13 cellular contexts compared by ENCODE assay signal in the genomic region with DNA sequence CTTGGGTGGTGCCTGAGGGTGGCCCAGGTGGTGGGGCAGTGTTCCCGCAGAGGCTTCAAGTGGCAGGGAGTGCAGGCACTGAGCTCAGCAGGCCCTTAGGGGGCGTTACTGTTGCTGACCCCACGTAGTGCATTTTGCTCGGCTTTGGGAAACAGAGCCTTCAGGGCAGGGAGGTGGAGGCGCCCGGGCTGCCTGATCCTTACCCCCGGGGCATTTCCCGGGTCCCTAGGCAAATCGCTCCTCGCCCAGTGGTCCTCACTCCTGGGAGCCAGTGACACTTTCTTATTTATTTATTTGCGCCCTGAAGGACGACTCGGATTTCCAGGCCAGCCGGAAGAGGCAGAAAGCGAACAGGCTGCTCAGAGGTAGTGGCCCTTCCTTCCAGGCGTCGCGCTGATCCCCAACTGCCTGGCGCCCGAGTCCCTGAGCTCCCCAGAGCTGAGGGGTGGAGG. TPM values are rescaled to one million over a fixed set of nuclear protein-coding genes. Genes with fewer than 3 reads are reported as not detected.
A peak's percentile ranks its signal among the peaks of the same experiment; 100 is the strongest.
DNase-seq lines count a peak whose midpoint lies in the region; ATAC-seq and TF ChIP-seq lines count a peak whose summit lies in the region.
"Had no signal": no experiment of that assay in that cellular context is flagged by ENCODE, and none has a peak within 500 bp of the region (broad histone marks: within the 10 kb centered on the region; RNA-seq: fewer than 3 reads in every experiment).

No MANE protein-coding gene starts in this region.

- peaks cover 40% of the 10 kb centered on the region for H3K27me3 ChIP-seq in Panc1 (ENCODE audit: control insufficient read depth, insufficient read depth, low read length)

- ATAC-seq in Panc1 = no peak
- ATAC-seq in omental fat pad (ENCODE audit: low FRiP score) = no peak
- ATAC-seq: stimulated activated naive B cell treated with anti-CD40 and anti-IgM and Interleukin-4, amounts not matched to agents 10 μg/mL and 1 μg/mL and 100 μg/mL, for 72 hours had no signal

- TF ChIP-seq CTCF in GM10266 (IDR thresholded peaks at IDR 0.05; ENCODE audit: control insufficient read depth, insufficient read depth, low read depth, missing control alignments) = no peak
- TF ChIP-seq CTCF in Panc1 (IDR thresholded peaks at IDR 0.05) = peak; percentile 47
- TF ChIP-seq CTCF in omental fat pad (IDR thresholded peaks at IDR 0.05) = no peak

- H3K36me3 ChIP-seq in Panc1 (ENCODE audit: control insufficient read depth, insufficient read depth, low read length) = no peaks in the 10 kb centered on the region; the same call in 1 of the 2 replicates
- H3K36me3 ChIP-seq: neutrophil had no signal

- no TSS peak for BruUV-seq in Panc1 (replicated peaks; lab: Mats Ljungman, UMichigan)

- no peaks in the 10 kb centered on the region for H3K9me3 ChIP-seq in Panc1 (ENCODE audit: control insufficient read depth, insufficient read depth, low read depth, low read length)
- no peaks in the 10 kb centered on the region for H3K9me3 ChIP-seq in iPS-18c (ENCODE audit: control insufficient read depth, insufficient read depth, low read length)
- H3K9me3 ChIP-seq: neutrophil had no signal

- H3K27ac ChIP-seq in Panc1 (ENCODE audit: low read length) = no peak overlapping the region
- H3K27ac ChIP-seq: epithelial cell of prostate, neutrophil had no signal

- in situ Hi-C loops in ACHN (cut with HindIII; ENCODE audit: low pct_ligation_motif_present, low pct_unique_long_range_greater_than_20kb, low sequenced_read_pairs) = no loop called here
- in situ Hi-C loops in Panc1 (cut with HindIII; ENCODE audit: low pct_unique_long_range_greater_than_20kb, low sequenced_read_pairs) = no loop called here

- 0 out of 2 replicates have a peak, but pooled peaks cover 3% of the 10 kb centered on the region for H3K4me1 ChIP-seq in Panc1 (ENCODE audit: control insufficient read depth, insufficient read depth, low read length)

- CTCF ChIA-PET in Panc1 (lab: Charles Lee) = no interaction called here

- intact Hi-C loops in Panc1 (cut with micrococcal nuclease; ENCODE audit: unreplicated experiment) = loop anchor here (10.0 kb wide), 2 partner anchors 239 to 331 kb away; no protein-coding TSS in a partner anchor

- POLR2A ChIA-PET in Panc1 (lab: Charles Lee) = no interaction called here

- H3K4me3 ChIP-seq in Panc1 (ENCODE audit: low read depth in 2 of 2, low read length in 2 of 2) = no peak overlapping the region
- peak overlapping the region; percentile 55 for H3K4me3 ChIP-seq in iPS-18c (ENCODE audit: insufficient read depth, low read depth, low read length)

- peak; percentile 3 for DNase-seq in ACHN
- peak; percentile 27 for DNase-seq in GM10266 (ENCODE audit: extremely low spot score)
- DNase-seq in Panc1 (ENCODE audit: low read depth, low spot score) = no peak
- DNase-seq in stimulated activated naive CD4-positive, alpha-beta T cell (lab: John Stamatoyannopoulos, UW) = no peak
- no peak for DNase-seq in omental fat pad (ENCODE audit: low spot score)
- no peak for DNase-seq in A172 (ENCODE audit: low spot score)
- no peak for DNase-seq in amniotic stem cell (lab: John Stamatoyannopoulos, UW)
- DNase-seq: CD4-positive, alpha-beta memory T cell; Kasumi-1; stimulated activated naive B cell treated with anti-CD40 and anti-IgM and Interleukin-4, amounts not matched to agents 10 μg/mL and 1 μg/mL and 100 μg/mL, for 72 hours had no signal

RNA-seq across cellular contexts. Expression of gene FOXB1, which starts 10.1 kb away (rescaled TPM):
- total RNA-seq in Panc1 (2021; ENCODE audit: unreplicated experiment) = 0.64 TPM
- 0.17 TPM for polyA plus RNA-seq in Panc1 (2012; ENCODE audit: insufficient read length)
- total RNA-seq in omental fat pad = not detected
- not detected in 2 replicates for total RNA-seq in A172 (2014; rRNA removed; shearing (Covaris generic))

Comparison
In these comparisons a context has a peak if more than half of its experiments do, and no peak if none do; other contexts are left out.
1. DNase-seq: peak in ACHN (single experiment) and GM10266 (single experiment); none in Panc1 (single experiment), stimulated activated naive CD4-positive, alpha-beta T cell (0 of 6), omental fat pad (single experiment), A172 (single experiment) and amniotic stem cell (single experiment).